8 cellular contexts compared by ENCODE assay signal in the genomic region with DNA sequence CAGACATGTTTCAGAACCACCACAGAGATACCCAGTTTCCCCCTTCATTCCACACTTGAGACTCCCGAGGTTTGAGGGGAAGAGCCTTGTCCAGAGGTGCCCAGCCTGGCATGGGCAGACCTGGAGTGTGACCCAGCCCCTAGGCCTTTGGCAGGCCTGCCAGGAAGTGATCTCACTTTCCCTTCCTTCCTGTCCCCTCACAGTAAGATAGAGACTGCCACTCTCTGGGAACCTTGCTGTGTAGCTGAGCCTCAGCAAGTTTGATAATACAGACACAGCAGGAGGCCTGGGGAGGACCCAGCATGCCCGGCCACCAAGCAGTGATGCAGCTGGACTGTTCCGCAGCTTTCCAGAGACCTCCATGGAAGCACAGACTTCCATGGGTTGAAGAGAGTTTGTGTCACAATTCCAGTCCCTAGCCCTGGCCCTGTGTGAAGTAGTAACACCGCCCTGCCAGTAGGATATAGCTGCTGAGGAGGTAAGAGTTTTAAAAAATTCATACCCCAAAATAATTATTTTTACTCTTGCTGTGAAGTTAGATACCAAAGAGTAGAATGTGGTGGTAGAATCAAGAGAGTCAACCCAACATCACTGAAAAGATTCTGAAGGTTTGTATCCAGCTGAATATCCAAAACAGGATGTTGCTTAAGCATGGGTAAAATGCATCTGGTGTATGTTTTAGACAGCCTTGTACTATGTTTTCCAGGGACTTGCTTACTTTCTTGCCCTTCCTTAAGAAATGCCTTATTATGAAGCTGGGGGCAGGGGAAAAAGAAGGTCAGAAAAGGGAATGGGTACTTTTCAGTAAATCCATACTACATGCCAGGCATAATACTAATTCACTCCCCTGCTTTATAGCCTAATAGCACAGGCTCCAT. TPM values are rescaled to one million over a fixed set of nuclear protein-coding genes. Genes with fewer than 3 reads are reported as not detected.
DNase-seq lines count a peak whose midpoint lies in the region; ATAC-seq lines count a peak whose summit lies in the region.

No MANE protein-coding gene starts in this region.

- DNase-seq in Daoy (ENCODE audit: low read depth): peak; percentile 51
- DNase-seq in activated T-helper 1 cell treated with anti-CD3 and anti-CD28 coated beads, Interleukin-12 subunit alpha, Interleukin-12 subunit beta, Interleukin-2, Interleukin-4 antibody, amounts not matched to agents 30 ng/mL and 10 ng/mL and 1 ng/mL, durations not matched to agents 14 hours and 24 hours and 36 hours (ENCODE audit: low spot score): peak; percentile 14
- peak; percentile 32 for DNase-seq in kidney tubule cell (ENCODE audit: low spot score)
- peak in 1 of 2 donors; percentile 74 for DNase-seq in aorta
- DNase-seq in stimulated activated CD4-positive, alpha-beta T cell treated with anti-CD3 and anti-CD28 coated beads, Interleukin-15, amount 100 ng/mL, for 24 hours: no peak
- DNase-seq in RKO (ENCODE audit: low spot score): no peak
- no peak for DNase-seq in ACHN

- H3K4me3 Mint-ChIP-seq in activated T-helper 1 cell treated with anti-CD3 and anti-CD28 coated beads, Interleukin-12 subunit alpha, Interleukin-12 subunit beta, Interleukin-2, Interleukin-4 antibody, amounts not matched to agents 30 ng/mL and 10 ng/mL and 1 ng/mL, durations not matched to agents 14 hours and 24 hours and 36 hours: peak overlapping the region; percentile 75

- H3K4me3 ChIP-seq in aorta (ENCODE audit: low read length in 2 of 2): no peak overlapping the region

- peaks cover 2% of the 10 kb centered on the region for H3K36me3 Mint-ChIP-seq in activated T-helper 1 cell treated with anti-CD3 and anti-CD28 coated beads, Interleukin-12 subunit alpha, Interleukin-12 subunit beta, Interleukin-2, Interleukin-4 antibody, amounts not matched to agents 30 ng/mL and 10 ng/mL and 1 ng/mL, durations not matched to agents 14 hours and 24 hours and 36 hours (ENCODE audit: low read depth)

- intact Hi-C loops in activated T-helper 1 cell treated with anti-CD3 and anti-CD28 coated beads, Interleukin-12 subunit alpha, Interleukin-12 subunit beta, Interleukin-2, Interleukin-4 antibody, amounts not matched to agents 30 ng/mL and 10 ng/mL and 1 ng/mL, durations not matched to agents 14 hours and 24 hours and 36 hours (cut with micrococcal nuclease): no loop called here
- intact Hi-C loops in aorta (cut with DNase I): loop anchor here in 1 of 2 donors (10.0 kb wide), 1 partner anchor 444 kb away; no protein-coding TSS in a partner anchor

- H3K9me3 Mint-ChIP-seq in activated T-helper 1 cell treated with anti-CD3 and anti-CD28 coated beads, Interleukin-12 subunit alpha, Interleukin-12 subunit beta, Interleukin-2, Interleukin-4 antibody, amounts not matched to agents 30 ng/mL and 10 ng/mL and 1 ng/mL, durations not matched to agents 14 hours and 24 hours and 36 hours: no peaks in the 10 kb centered on the region

- no peaks in the 10 kb centered on the region for H3K27me3 ChIP-seq in aorta (ENCODE audit: control insufficient read depth in 1 of 2, insufficient read depth in 2 of 2, low read length in 1 of 2)

- WGBS in aorta, 2 donors: 45 to 49% methylated on average over 4 of the region's 4 CpGs

- peaks cover 23% of the 10 kb centered on the region for H3K4me1 Mint-ChIP-seq in activated T-helper 1 cell treated with anti-CD3 and anti-CD28 coated beads, Interleukin-12 subunit alpha, Interleukin-12 subunit beta, Interleukin-2, Interleukin-4 antibody, amounts not matched to agents 30 ng/mL and 10 ng/mL and 1 ng/mL, durations not matched to agents 14 hours and 24 hours and 36 hours (ENCODE audit: low read depth)

- peak overlapping the region; percentile 70 for H3K27ac Mint-ChIP-seq in activated T-helper 1 cell treated with anti-CD3 and anti-CD28 coated beads, Interleukin-12 subunit alpha, Interleukin-12 subunit beta, Interleukin-2, Interleukin-4 antibody, amounts not matched to agents 30 ng/mL and 10 ng/mL and 1 ng/mL, durations not matched to agents 14 hours and 24 hours and 36 hours

- peak overlapping the region; percentile 78 to 91 for H3K27ac ChIP-seq in aorta (ENCODE audit: low read depth in 1 of 2, low read length in 2 of 2)

- ATAC-seq in HG02798 (IDR thresholded peaks at IDR 0.05; ENCODE audit: poor library complexity, unreplicated experiment): peak; percentile 33
- no peak for ATAC-seq in aorta (ENCODE audit: low FRiP score)

- no peaks in the 10 kb centered on the region for H3K27me3 Mint-ChIP-seq in activated T-helper 1 cell treated with anti-CD3 and anti-CD28 coated beads, Interleukin-12 subunit alpha, Interleukin-12 subunit beta, Interleukin-2, Interleukin-4 antibody, amounts not matched to agents 30 ng/mL and 10 ng/mL and 1 ng/mL, durations not matched to agents 14 hours and 24 hours and 36 hours (ENCODE audit: insufficient read depth)

- no peaks in the 10 kb centered on the region for H3K36me3 ChIP-seq in aorta (ENCODE audit: control insufficient read depth in 1 of 2, insufficient read depth in 2 of 2, low read length in 1 of 2)

- no peaks in the 10 kb centered on the region for H3K9me3 ChIP-seq in aorta (ENCODE audit: control insufficient read depth, low read length)

- in situ Hi-C loops in ACHN (cut with HindIII; ENCODE audit: low pct_ligation_motif_present, low pct_unique_long_range_greater_than_20kb, low sequenced_read_pairs): no loop called here

- peaks cover 12 to 19% of the 10 kb centered on the region in 2 donors for H3K4me1 ChIP-seq in aorta (ENCODE audit: control insufficient read depth in 1 of 2, insufficient read depth in 2 of 2, low read length in 2 of 2)

RNA-seq across cellular contexts. Expression of a gene that starts 16.3 kb away (rescaled TPM):
- total RNA-seq in Daoy (2014; rRNA removed; shearing (Covaris generic)): 51.8 and 54.6 TPM in 2 replicates
- total RNA-seq in activated T-helper 1 cell treated with anti-CD3 and anti-CD28 coated beads, Interleukin-12 subunit alpha, Interleukin-12 subunit beta, Interleukin-2, Interleukin-4 antibody, amounts not matched to agents 30 ng/mL and 10 ng/mL and 1 ng/mL, durations not matched to agents 14 hours and 24 hours and 36 hours: 1.3 and 2.4 TPM in 2 replicates
- 10 to 100 TPM; 80.9 to 85.0 TPM for total RNA-seq in aorta
- 100 to 1,000 TPM; 190 to 247 TPM for polyA plus RNA-seq in aorta

RNA-seq across cellular contexts. Expression of a gene that starts 52.8 kb away (rescaled TPM):
- 4.7 and 6.3 TPM in 2 replicates for total RNA-seq in Daoy (2014; rRNA removed; shearing (Covaris generic))
- total RNA-seq in activated T-helper 1 cell treated with anti-CD3 and anti-CD28 coated beads, Interleukin-12 subunit alpha, Interleukin-12 subunit beta, Interleukin-2, Interleukin-4 antibody, amounts not matched to agents 30 ng/mL and 10 ng/mL and 1 ng/mL, durations not matched to agents 14 hours and 24 hours and 36 hours: 45.1 and 45.5 TPM in 2 replicates
- total RNA-seq in aorta: 10 to 100 TPM in 1 of 2 donors, 1 to 10 TPM in 1; 6.1 to 16.4 TPM
- polyA plus RNA-seq in aorta: 10 to 100 TPM in 1 of 2 donors, 1 to 10 TPM in 1; 2.8 to 15.3 TPM

Comparison
In these comparisons a context has a peak if more than half of its experiments do, and no peak if none do; other contexts are left out.
1. DNase-seq: peak in Daoy (single experiment), activated T-helper 1 cell treated with anti-CD3 and anti-CD28 coated beads, Interleukin-12 subunit alpha, Interleukin-12 subunit beta, Interleukin-2, Interleukin-4 antibody, amounts not matched to agents 30 ng/mL and 10 ng/mL and 1 ng/mL, durations not matched to agents 14 hours and 24 hours and 36 hours (single experiment) and kidney tubule cell (single experiment); none in stimulated activated CD4-positive, alpha-beta T cell treated with anti-CD3 and anti-CD28 coated beads, Interleukin-15, amount 100 ng/mL, for 24 hours (single experiment), RKO (single experiment) and ACHN (single experiment).
2. RNA of a gene that starts 16.3 kb away (total RNA-seq): 80.9 to 85.0 TPM in aorta and 51.8 to 54.6 TPM in Daoy; 1.3 to 2.4 TPM in activated T-helper 1 cell treated with anti-CD3 and anti-CD28 coated beads, Interleukin-12 subunit alpha, Interleukin-12 subunit beta, Interleukin-2, Interleukin-4 antibody, amounts not matched to agents 30 ng/mL and 10 ng/mL and 1 ng/mL, durations not matched to agents 14 hours and 24 hours and 36 hours; every median in the first group is over 10 times any median in the second.